In genomic region chr12:54404061-54405004, GRCh38 we compare ENCODE assay signal across 8 cellular contexts. TPM values are rescaled to one million over a fixed set of nuclear protein-coding genes. Genes with fewer than 3 reads are reported as not detected.
DNase-seq lines count a peak whose midpoint lies in the region; ATAC-seq and TF ChIP-seq lines count a peak whose summit lies in the region.

No MANE protein-coding gene starts in this region.

- CTCF ChIA-PET in activated CD4-positive, alpha-beta memory T cell treated with anti-CD3 and anti-CD28 coated beads for 36 hours (lab: Charles Lee): interaction anchor here (0.7 to 12.2 kb wide), 17 partner anchors 8 to 192 kb away, joined by 3 to 693 read pairs (median 4); partner anchors contain the start of genes ITGA5 and NCKAP1L

- intact Hi-C loops in activated CD4-positive, alpha-beta memory T cell treated with anti-CD3 and anti-CD28 coated beads for 36 hours (cut with micrococcal nuclease): no loop called here

- H3K36me3 Mint-ChIP-seq in activated CD4-positive, alpha-beta memory T cell treated with anti-CD3 and anti-CD28 coated beads for 36 hours: peaks cover 51% of the 10 kb centered on the region
- peaks cover 77% of the 10 kb centered on the region for H3K36me3 Mint-ChIP-seq in endothelial cell (ENCODE audit: low read depth, unreplicated experiment)
- H3K36me3 Mint-ChIP-seq in neural crest cell (ENCODE audit: low read depth): peaks cover 5% of the 10 kb centered on the region

- H3K4me3 Mint-ChIP-seq in activated CD4-positive, alpha-beta memory T cell treated with anti-CD3 and anti-CD28 coated beads for 36 hours: no peak overlapping the region
- H3K4me3 Mint-ChIP-seq in endothelial cell (ENCODE audit: unreplicated experiment) (peak overlapping the region; percentile 17), neural crest cell (no peak overlapping the region)

- peak; percentile 17 to 66 for DNase-seq in NCI-H526 (lab: John Stamatoyannopoulos, UW)
- DNase-seq in NCI-H526 treated with DMSO at 0.1 percent for 48 hours (lab: John Stamatoyannopoulos, UW): no peak
- peak; percentile 61 for DNase-seq in NCI-H128 (lab: John Stamatoyannopoulos, UW; ENCODE audit: unreplicated experiment)
- DNase-seq in activated CD4-positive, alpha-beta memory T cell treated with anti-CD3 and anti-CD28 coated beads for 36 hours: peak; percentile 72
- DNase-seq in endothelial cell (ENCODE audit: low spot score): peak; percentile 70
- DNase-seq in neural crest cell (ENCODE audit: low read depth, low spot score): peak; percentile 72
- DNase-seq in OCI-M2 (lab: John Stamatoyannopoulos, UW; ENCODE audit: unreplicated experiment): no peak

- POLR2A ChIA-PET in activated CD4-positive, alpha-beta memory T cell treated with anti-CD3 and anti-CD28 coated beads for 36 hours (lab: Charles Lee): no interaction called here

- ATAC-seq in GM19035 (IDR thresholded peaks at IDR 0.05; ENCODE audit: unreplicated experiment): no peak

- TF ChIP-seq CTCF in endothelial cell (IDR thresholded peaks at IDR 0.05; ENCODE audit: unreplicated experiment) (peak; percentile 99), neural crest cell (conservative IDR thresholded peaks at IDR 0.05) (peak; percentile 86)

- no peaks in the 10 kb centered on the region for H3K9me3 Mint-ChIP-seq in activated CD4-positive, alpha-beta memory T cell treated with anti-CD3 and anti-CD28 coated beads for 36 hours
- H3K9me3 Mint-ChIP-seq in endothelial cell (ENCODE audit: unreplicated experiment) (no peaks in the 10 kb centered on the region), neural crest cell (no peaks in the 10 kb centered on the region)

- peaks cover 15% of the 10 kb centered on the region for H3K4me1 Mint-ChIP-seq in activated CD4-positive, alpha-beta memory T cell treated with anti-CD3 and anti-CD28 coated beads for 36 hours (ENCODE audit: low read depth)
- peaks cover 27% of the 10 kb centered on the region for H3K4me1 Mint-ChIP-seq in endothelial cell (ENCODE audit: unreplicated experiment)
- H3K4me1 Mint-ChIP-seq in neural crest cell: no peaks in the 10 kb centered on the region

- H3K27me3 Mint-ChIP-seq in activated CD4-positive, alpha-beta memory T cell treated with anti-CD3 and anti-CD28 coated beads for 36 hours: no peaks in the 10 kb centered on the region
- H3K27me3 Mint-ChIP-seq in endothelial cell (ENCODE audit: unreplicated experiment) (peaks cover 21% of the 10 kb centered on the region), neural crest cell (ENCODE audit: low read depth) (no peaks in the 10 kb centered on the region)

- peak overlapping the region; percentile 58 for H3K27ac Mint-ChIP-seq in activated CD4-positive, alpha-beta memory T cell treated with anti-CD3 and anti-CD28 coated beads for 36 hours
- peak overlapping the region; percentile 79 for H3K27ac Mint-ChIP-seq in endothelial cell (ENCODE audit: unreplicated experiment)
- no peak overlapping the region for H3K27ac Mint-ChIP-seq in neural crest cell (ENCODE audit: unreplicated experiment)

RNA-seq across cellular contexts. Expression of gene ITGA5, which starts 14.7 kb away (rescaled TPM):
- total RNA-seq in activated CD4-positive, alpha-beta memory T cell treated with anti-CD3 and anti-CD28 coated beads for 36 hours: 10 to 100 TPM; 33.8 to 34.9 TPM
- total RNA-seq in endothelial cell (ENCODE audit: unreplicated experiment) (688 TPM), neural crest cell (20.1 and 22.0 TPM in 2 replicates)

RNA-seq across cellular contexts. Expression of gene ZNF385A, which starts 19.8 kb away (rescaled TPM):
- 1 to 10 TPM; 1.3 TPM for total RNA-seq in activated CD4-positive, alpha-beta memory T cell treated with anti-CD3 and anti-CD28 coated beads for 36 hours
- 15.6 TPM for total RNA-seq in endothelial cell (ENCODE audit: unreplicated experiment)
- total RNA-seq in neural crest cell: 20.3 and 20.8 TPM in 2 replicates

RNA-seq across cellular contexts. Expression of gene GPR84, which starts 40.0 kb away (rescaled TPM):
- total RNA-seq in activated CD4-positive, alpha-beta memory T cell treated with anti-CD3 and anti-CD28 coated beads for 36 hours: 1 to 10 TPM; 2.4 to 2.6 TPM
- total RNA-seq in endothelial cell (ENCODE audit: unreplicated experiment) (0.41 TPM), neural crest cell (not detected in 2 replicates)

Comparison
In these comparisons a context has a peak if more than half of its experiments do, and no peak if none do; other contexts are left out.
1. DNase-seq: peak in NCI-H526 (2 of 2), NCI-H128 (single experiment), activated CD4-positive, alpha-beta memory T cell treated with anti-CD3 and anti-CD28 coated beads for 36 hours (single experiment), endothelial cell (single experiment) and neural crest cell (single experiment); none in NCI-H526 treated with DMSO at 0.1 percent for 48 hours (single experiment) and OCI-M2 (single experiment).
2. RNA of gene ITGA5, which starts 14.7 kb away (total RNA-seq): 688 TPM in endothelial cell (single experiment); 33.8 to 34.9 TPM in activated CD4-positive, alpha-beta memory T cell treated with anti-CD3 and anti-CD28 coated beads for 36 hours and 20.1 to 22.0 TPM in neural crest cell; every median in the first group is over 10 times any median in the second.